7 cellular contexts compared by ENCODE assay signal in the genomic region with DNA sequence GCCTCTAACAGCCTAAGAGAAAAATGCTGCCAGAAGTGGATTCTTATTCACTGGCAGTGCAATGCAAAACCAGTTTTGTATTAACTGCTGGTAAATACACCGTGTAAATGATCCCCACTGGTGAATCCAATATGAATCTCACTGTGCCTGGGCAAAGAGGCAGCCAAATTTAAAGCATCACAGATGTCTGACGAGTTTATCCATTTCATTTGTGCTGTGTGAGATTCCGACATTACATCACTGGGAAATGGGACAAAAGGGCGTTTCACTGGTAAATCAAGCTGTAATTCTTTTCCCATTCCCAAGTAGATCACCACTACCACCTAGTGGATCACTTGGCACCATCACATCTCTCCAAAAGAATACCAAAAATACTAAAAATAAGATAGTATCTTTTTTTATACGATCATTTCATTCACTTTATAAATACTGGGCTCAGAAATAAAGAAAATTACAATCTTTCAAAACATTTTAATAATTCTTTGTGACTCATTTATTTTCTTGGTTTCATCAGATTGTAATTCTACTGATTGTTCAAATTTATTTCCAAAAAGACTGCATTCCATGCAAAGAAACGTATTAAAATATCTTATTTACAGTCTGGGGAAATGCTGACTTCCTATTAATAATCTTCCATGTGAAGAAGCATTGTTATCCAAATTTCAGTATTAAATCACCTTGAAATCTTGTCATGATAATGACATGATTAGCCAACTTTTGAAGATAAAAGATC.
DNase-seq lines count a peak whose midpoint lies in the region; ATAC-seq, FAIRE-seq and TF ChIP-seq lines count a peak whose summit lies in the region.

No MANE protein-coding gene starts in this region.

- H3K9ac ChIP-seq in PC-3 (ENCODE audit: low read length) (no peak overlapping the region), fibroblast of lung (ENCODE audit: insufficient read depth, low read length) (no peak overlapping the region)

- H3F3A ChIP-seq in PC-3 (ENCODE audit: low read length, unreplicated experiment) = no peaks in the 10 kb centered on the region

- POLR2A ChIA-PET in PC-3 (lab: Charles Lee; ENCODE audit: unreplicated experiment) = no interaction called here

- intact Hi-C loops in PC-3 (cut with micrococcal nuclease) = loop anchor here (1.0 to 5.0 kb wide), 5 partner anchors 1028 to 1340 kb away; no protein-coding TSS in a partner anchor

- ATAC-seq in PC-3 = peak; percentile 74
- ATAC-seq in GM21576 (IDR thresholded peaks at IDR 0.05; ENCODE audit: unreplicated experiment) = no peak

- no peak for TF ChIP-seq POLR2A in H54 (IDR thresholded peaks at IDR 0.05; ENCODE audit: low read depth, low read length)

- H4K20me1 ChIP-seq in PC-3 (ENCODE audit: low read length) (no peaks in the 10 kb centered on the region), fibroblast of lung (ENCODE audit: control insufficient read depth, extremely low read depth, insufficient read depth, low read length) (no peaks in the 10 kb centered on the region)

- FAIRE-seq in H54 (lab: Jason Lieb, UNC) = peak; percentile 88

- no peak overlapping the region for H3K4me3 ChIP-seq in PC-3 (ENCODE audit: low read length)
- H3K4me3 ChIP-seq in fibroblast of lung (replicated peaks in 1 of 4; ENCODE audit: control extremely low read depth in 1 of 4, insufficient read depth in 1 of 4, low read depth in 3 of 4, low read length in 4 of 4) = no peak overlapping the region

- H3K36me3 ChIP-seq in PC-3 (ENCODE audit: low read depth, low read length) (no peaks in the 10 kb centered on the region), fibroblast of lung (ENCODE audit: control insufficient read depth, insufficient read depth, low read length) (no peaks in the 10 kb centered on the region)

- DNase-seq in H54 (ENCODE audit: insufficient read length, low spot score) = peak; percentile 13
- DNase-seq in PC-3 = peak; percentile 70
- DNase-seq in fibroblast of lung (ENCODE audit: low read depth in 2 of 2) = peak; percentile 58 to 73
- DNase-seq in pulmonary artery endothelial cell (ENCODE audit: low read depth, low spot score) = peak; percentile 13
- no peak for DNase-seq in stimulated activated CD4-positive, alpha-beta T cell treated with anti-CD3 and anti-CD28 coated beads, Interleukin-2, amount 100 ng/mL, for 24 hours
- DNase-seq in SKM-1 treated with dmso at 0.1 percent for 144 hours (lab: John Stamatoyannopoulos, UW; ENCODE audit: unreplicated experiment) = no peak

- no TSS peak for BruUV-seq in PC-3 (replicated peaks; lab: Mats Ljungman, UMichigan)

- H3K79me2 ChIP-seq in PC-3 (ENCODE audit: low read length) = no peaks in the 10 kb centered on the region
- no peaks in the 10 kb centered on the region for H3K79me2 ChIP-seq in fibroblast of lung (ENCODE audit: control insufficient read depth, insufficient read depth, low read length)

- TF ChIP-seq CTCF in PC-3 (conservative IDR thresholded peaks at IDR 0.05; ENCODE audit: low read depth, low read length) (peak; percentile 76), fibroblast of lung (conservative IDR thresholded peaks at IDR 0.05 in 1 of 2, IDR thresholded peaks at IDR 0.05 in 1 of 2; ENCODE audit: low read depth in 1 of 2, low read length in 2 of 2) (peak; percentile 56 to 59)

- H3K27me3 ChIP-seq in PC-3 (ENCODE audit: low read length) (peaks cover 64% of the 10 kb centered on the region), fibroblast of lung (ENCODE audit: control insufficient read depth, insufficient read depth, low read length) (no peaks in the 10 kb centered on the region)

- no peak overlapping the region for H2AFZ ChIP-seq in PC-3 (ENCODE audit: low read length)
- H2AFZ ChIP-seq in fibroblast of lung (ENCODE audit: low read length) = peak overlapping the region; percentile 50

- CTCF ChIA-PET in PC-3 (lab: Charles Lee) = interaction anchor here (1.0 kb wide), 1 partner anchor 368 kb away, joined by 3 read pairs; no protein-coding TSS in a partner anchor

- H3K27ac ChIP-seq in PC-3 (ENCODE audit: low read length) (no peak overlapping the region), fibroblast of lung (ENCODE audit: insufficient read depth, low read length) (no peak overlapping the region)

- no peaks in the 10 kb centered on the region for H3K9me2 ChIP-seq in PC-3 (replicated peaks; ENCODE audit: low read length)

- H3K9me3 ChIP-seq in PC-3 (ENCODE audit: low read length) (no peaks in the 10 kb centered on the region), fibroblast of lung (ENCODE audit: control insufficient read depth, insufficient read depth, low read depth, low read length) (no peaks in the 10 kb centered on the region)

- peak overlapping the region; percentile 42; the same call in 1 of the 2 replicates for H3K4me2 ChIP-seq in PC-3 (ENCODE audit: low read length)
- H3K4me2 ChIP-seq in fibroblast of lung (ENCODE audit: extremely low read depth, insufficient read depth, low read length) = no peak overlapping the region

- H3K4me1 ChIP-seq in PC-3 (ENCODE audit: insufficient read depth, low read length) (no peaks in the 10 kb centered on the region), fibroblast of lung (ENCODE audit: control insufficient read depth, extremely low read depth, insufficient read depth, low read length) (no peaks in the 10 kb centered on the region)

Comparison
In these comparisons a context has a peak if more than half of its experiments do, and no peak if none do; other contexts are left out.
1. DNase-seq: peak in H54 (single experiment), PC-3 (single experiment), fibroblast of lung (2 of 2) and pulmonary artery endothelial cell (single experiment); none in stimulated activated CD4-positive, alpha-beta T cell treated with anti-CD3 and anti-CD28 coated beads, Interleukin-2, amount 100 ng/mL, for 24 hours (0 of 2) and SKM-1 treated with dmso at 0.1 percent for 144 hours (single experiment).